1 cellular context compared by ENCODE assay signal in the genomic region with DNA sequence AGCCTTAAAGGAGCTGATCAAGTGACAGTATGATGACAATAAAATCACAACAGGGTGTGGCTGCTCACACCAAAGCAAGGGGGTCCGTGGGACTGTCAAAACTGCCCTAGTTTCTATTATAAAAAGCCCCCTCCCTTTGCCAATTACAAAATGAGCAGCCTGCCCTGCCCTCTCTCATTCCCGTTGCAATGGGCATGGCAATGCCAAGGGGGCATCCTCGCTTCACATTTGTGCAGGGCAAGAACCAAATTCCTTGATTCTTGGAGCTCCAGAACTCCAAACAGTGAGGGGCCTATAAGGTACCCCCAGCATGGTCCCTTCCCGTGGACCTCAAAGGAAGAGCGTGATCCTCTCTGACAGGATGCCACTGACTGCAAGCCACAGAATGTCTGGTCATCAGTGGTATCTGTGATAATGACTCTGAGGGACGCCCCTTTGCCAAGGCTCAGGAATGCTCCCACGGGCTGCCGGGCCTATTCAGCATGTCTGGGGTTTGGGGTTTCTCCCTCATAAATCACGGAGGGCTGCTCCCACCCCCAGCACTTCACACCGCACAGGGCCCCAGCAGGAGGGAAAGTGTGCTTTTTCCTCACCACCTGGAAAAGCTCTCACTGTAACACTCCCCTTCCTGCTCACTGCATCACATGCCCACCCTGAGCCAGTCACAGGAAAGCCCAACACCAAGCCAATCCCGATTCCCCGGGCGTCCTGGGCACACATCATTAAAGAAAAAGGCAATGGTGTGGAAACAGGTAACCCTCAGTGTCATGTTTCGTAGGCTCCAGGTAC.
TF ChIP-seq lines count a peak whose summit lies in the region.

No MANE protein-coding gene starts in this region.

TF ChIP-seq in Ishikawa, 13 proteins besides CTCF, POLR2A, EP300 and RAD21 (continued from another document):
- TF ChIP-seq CREB1 (IDR thresholded peaks at IDR 0.05; ENCODE audit: low read depth) (no peak), NFIC (IDR thresholded peaks at IDR 0.05) (peak; percentile 45)
TF ChIP-seq in Ishikawa: peak in this region for 4.
